1 cellular context compared by ENCODE assay signal in the genomic region with DNA sequence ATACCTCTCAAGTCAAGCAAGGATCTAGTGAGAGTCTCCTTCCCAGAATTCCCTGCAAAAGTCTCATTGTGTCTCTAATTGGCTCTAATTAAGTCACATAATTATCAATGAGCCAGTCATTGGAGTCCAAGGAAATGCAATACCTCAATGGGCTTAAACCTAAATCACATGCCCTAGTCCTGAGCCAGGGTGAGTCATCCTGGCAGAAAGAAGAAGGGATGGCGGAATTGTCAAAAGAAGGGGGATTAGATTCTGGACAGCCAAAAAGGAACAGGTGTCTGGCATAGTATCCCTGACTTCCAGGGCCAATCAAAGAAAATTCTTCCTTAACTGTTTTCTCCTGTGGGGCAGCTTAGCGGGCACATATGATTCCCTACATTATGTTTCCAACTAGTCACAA.
TF ChIP-seq lines count a peak whose summit lies in the region.

No MANE protein-coding gene starts in this region.

TF ChIP-seq in GM23338, 12 proteins besides CTCF, POLR2A, EP300 and RAD21:
- TF ChIP-seq ZNF462 (CRISPR knock-in tag; IDR thresholded peaks at IDR 0.05) (no peak), REST (IDR thresholded peaks at IDR 0.05; ENCODE audit: unreplicated experiment) (no peak), CREB1 (CRISPR knock-in tag; IDR thresholded peaks at IDR 0.05; ENCODE audit: low read depth) (no peak), STAT1 (IDR thresholded peaks at IDR 0.05; ENCODE audit: unreplicated experiment) (no peak), NANOG (IDR thresholded peaks at IDR 0.05; ENCODE audit: borderline replicate concordance) (no peak), EZH2 (IDR thresholded peaks at IDR 0.05; ENCODE audit: low read depth, unreplicated experiment) (no peak), EZH2phosphoT487 (IDR thresholded peaks at IDR 0.05; ENCODE audit: unreplicated experiment) (no peak), ZNF331 (CRISPR knock-in tag; IDR thresholded peaks at IDR 0.05; ENCODE audit: low read depth) (no peak), ZNF114 (CRISPR knock-in tag; IDR thresholded peaks at IDR 0.05) (no peak), JUNB (IDR thresholded peaks at IDR 0.05; ENCODE audit: unreplicated experiment) (no peak), ETS1 (IDR thresholded peaks at IDR 0.05) (no peak), POLR2AphosphoS5 (IDR thresholded peaks at IDR 0.05; ENCODE audit: low read depth) (no peak)
TF ChIP-seq in GM23338: peak in this region for 0.
